ENCODE assay signal across 2 cellular contexts in the genomic region with DNA sequence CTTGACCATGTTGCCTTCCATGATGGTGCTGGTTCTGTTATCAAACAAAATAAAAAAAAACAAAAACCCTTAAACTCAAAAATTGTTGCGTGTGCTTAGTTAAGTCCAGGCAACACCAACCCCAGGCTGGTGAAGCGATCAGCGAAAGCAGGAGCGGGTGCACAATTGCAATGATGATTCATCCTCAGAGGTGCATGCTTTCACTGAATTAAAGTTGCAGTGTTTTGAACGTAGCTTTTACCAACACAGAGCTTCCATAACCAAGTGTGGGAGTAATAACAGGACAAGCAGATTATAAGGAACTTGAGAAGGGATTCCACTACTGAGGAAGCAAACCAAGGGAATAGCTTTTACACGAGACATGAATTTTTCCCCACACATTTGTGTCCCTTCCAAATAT.
A peak's percentile ranks its signal among the peaks of the same experiment; 100 is the strongest.
TF ChIP-seq lines count a peak whose summit lies in the region.

No MANE protein-coding gene starts in this region.

TF ChIP-seq in HEK293, 187 proteins besides CTCF, POLR2A, EP300 and RAD21 (continued from another document):
- TF ChIP-seq, protein P1, sequence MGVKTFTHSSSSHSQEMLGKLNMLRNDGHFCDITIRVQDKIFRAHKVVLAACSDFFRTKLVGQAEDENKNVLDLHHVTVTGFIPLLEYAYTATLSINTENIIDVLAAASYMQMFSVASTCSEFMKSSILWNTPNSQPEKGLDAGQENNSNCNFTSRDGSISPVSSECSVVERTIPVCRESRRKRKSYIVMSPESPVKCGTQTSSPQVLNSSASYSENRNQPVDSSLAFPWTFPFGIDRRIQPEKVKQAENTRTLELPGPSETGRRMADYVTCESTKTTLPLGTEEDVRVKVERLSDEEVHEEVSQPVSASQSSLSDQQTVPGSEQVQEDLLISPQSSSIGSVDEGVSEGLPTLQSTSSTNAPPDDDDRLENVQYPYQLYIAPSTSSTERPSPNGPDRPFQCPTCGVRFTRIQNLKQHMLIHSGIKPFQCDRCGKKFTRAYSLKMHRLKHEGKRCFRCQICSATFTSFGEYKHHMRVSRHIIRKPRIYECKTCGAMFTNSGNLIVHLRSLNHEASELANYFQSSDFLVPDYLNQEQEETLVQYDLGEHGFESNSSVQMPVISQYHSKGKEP (tag by site-specific recombination; IDR thresholded peaks at IDR 0.05), result 0 out of 2 replicates have a peak, but pooled peaks have one; percentile 24
- no peak for TF ChIP-seq ZSCAN23 (tag by site-specific recombination; IDR thresholded peaks at IDR 0.05)
- TF ChIP-seq ZNF837 (tag by site-specific recombination; IDR thresholded peaks at IDR 0.05), result no peak

TF ChIP-seq in H1, 55 proteins besides CTCF, POLR2A, EP300 and RAD21 (continued from another document):
- no peak for TF ChIP-seq EGR1 (IDR thresholded peaks at IDR 0.05; ENCODE audit: borderline replicate concordance, low read depth, low read length)
- no peak for TF ChIP-seq RBBP5 (IDR thresholded peaks at IDR 0.05; ENCODE audit: borderline replicate concordance, low read depth, low read length)
- no peak for TF ChIP-seq RNF2 (IDR thresholded peaks at IDR 0.05; ENCODE audit: borderline replicate concordance, low read depth, low read length, missing control alignments, poor library complexity, severe bottlenecking)
- TF ChIP-seq POU5F1 (IDR thresholded peaks at IDR 0.05; ENCODE audit: low read depth, low read length), result no peak
- TF ChIP-seq CREB1 (IDR thresholded peaks at IDR 0.05), result no peak
